12 cellular contexts compared by ENCODE assay signal in the genomic region with DNA sequence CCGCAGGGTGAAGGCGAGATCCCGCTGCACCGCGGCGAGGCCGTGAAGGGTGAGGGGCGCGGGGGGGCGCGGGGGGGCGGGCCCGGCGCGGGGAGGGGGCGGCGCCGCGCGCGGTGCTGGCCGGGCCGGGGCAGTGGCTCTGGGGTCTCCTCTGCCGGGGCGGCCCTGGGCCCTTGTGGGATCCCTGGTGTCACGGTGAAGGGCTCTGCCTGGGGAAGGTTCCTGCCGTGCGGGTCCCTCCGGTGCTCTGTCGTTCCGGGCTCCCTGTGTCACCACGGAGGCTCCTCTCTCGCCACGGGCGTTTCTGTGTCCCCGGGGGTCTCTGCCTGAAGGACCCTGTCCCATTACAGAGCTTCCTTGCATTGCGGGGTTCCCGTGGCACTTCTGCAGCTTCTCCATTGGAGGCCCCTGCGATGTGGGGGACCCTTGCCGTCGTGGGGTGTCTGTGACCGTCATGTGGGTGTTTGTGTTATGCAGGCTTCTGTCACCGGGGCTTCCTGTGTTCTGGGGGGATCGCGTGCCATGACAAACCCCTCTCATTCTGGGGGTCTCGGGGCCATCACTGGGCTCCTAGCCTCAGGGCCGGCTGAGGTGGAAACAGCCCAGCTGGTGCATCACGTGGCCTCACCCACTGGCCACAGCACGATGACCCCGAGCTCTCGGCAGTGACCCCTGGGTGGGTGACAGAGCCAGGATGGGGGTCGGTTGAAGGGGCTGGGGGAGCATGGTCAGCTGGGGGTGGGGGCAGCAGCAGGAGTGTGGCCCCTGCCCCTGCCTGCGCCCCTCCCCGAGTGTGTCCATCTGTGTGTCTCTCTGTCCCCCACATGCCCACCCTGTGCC. TPM values are rescaled to one million over a fixed set of nuclear protein-coding genes. Genes with fewer than 3 reads are reported as not detected.
DNase-seq lines count a peak whose midpoint lies in the region; ATAC-seq and TF ChIP-seq lines count a peak whose summit lies in the region.
"Had no signal": no experiment of that assay in that cellular context is flagged by ENCODE, and none has a peak within 500 bp of the region (broad histone marks: within the 10 kb centered on the region; RNA-seq: fewer than 3 reads in every experiment).

No MANE protein-coding gene starts in this region.

- peak; percentile 76 for DNase-seq in SK-N-SH
- no peak for DNase-seq in mesendoderm
- DNase-seq in upper lobe of left lung = no peak
- no peak for DNase-seq in foreskin keratinocyte
- DNase-seq: activated T-cell treated with anti-CD3 and anti-CD28 coated beads, Interleukin-2, amount 50 U/mL, for 4 hours had no signal

- H3K27me3 ChIP-seq in SK-N-SH (ENCODE audit: insufficient read depth) (no peaks in the 10 kb centered on the region), endocrine pancreas (ENCODE audit: control insufficient read depth, insufficient read depth, low read length) (no peaks in the 10 kb centered on the region), mesendoderm (ENCODE audit: insufficient read depth, low read length, poor library complexity) (peaks cover 4% of the 10 kb centered on the region), upper lobe of left lung (no peaks in the 10 kb centered on the region), foreskin keratinocyte (no peaks in the 10 kb centered on the region)
- H3K27me3 ChIP-seq: neutrophil had no signal

- no peak overlapping the region for H2BK15ac ChIP-seq in mesendoderm (replicated peaks; ENCODE audit: low read depth)

- ATAC-seq in SK-N-SH treated with all-trans-retinoic acid at 6 μM for 48 hours (no peak), upper lobe of left lung (ENCODE audit: low FRiP score in 2 of 2) (no peak), GM21381 (IDR thresholded peaks at IDR 0.05; ENCODE audit: unreplicated experiment) (no peak), foreskin keratinocyte (no peak), GM18868 (IDR thresholded peaks at IDR 0.05; ENCODE audit: unreplicated experiment) (no peak)
- ATAC-seq: activated T-cell treated with anti-CD3 and anti-CD28 coated beads, Interleukin-2, amount 50 U/mL, for 4 hours had no signal

- H3K4me3 ChIP-seq in SK-N-SH (ENCODE audit: low read depth in 2 of 2, low read length in 1 of 2) = peak overlapping the region; percentile 47 to 59
- H3K4me3 ChIP-seq in endocrine pancreas (ENCODE audit: control insufficient read depth, insufficient read depth, low read length) = no peak overlapping the region
- H3K4me3 ChIP-seq in mesendoderm (ENCODE audit: low read length) = no peak overlapping the region
- peak overlapping the region in 3 of 4 donors; percentile 36 to 51 (median 40) for H3K4me3 ChIP-seq in upper lobe of left lung

- no peak for TF ChIP-seq POLR2A in upper lobe of left lung (IDR thresholded peaks at IDR 0.05)

- H3K23ac ChIP-seq in mesendoderm (ENCODE audit: low read length) = no peak overlapping the region

- TF ChIP-seq RAD21 in SK-N-SH (IDR thresholded peaks at IDR 0.05; ENCODE audit: low read length) = no peak

- no peak overlapping the region for H4K5ac ChIP-seq in mesendoderm (ENCODE audit: low read length)

- no peak overlapping the region for H2BK120ac ChIP-seq in mesendoderm (ENCODE audit: low read depth, low read length)

- H3K4me1 ChIP-seq in SK-N-SH (ENCODE audit: control insufficient read depth in 1 of 2, insufficient read depth in 2 of 2, low read depth in 1 of 2, low read length in 1 of 2) (peaks cover 0 to 10% of the 10 kb centered on the region in 2 experiments; a peak in 1 of 4 replicates), endocrine pancreas (ENCODE audit: control insufficient read depth, insufficient read depth, low read length) (no peaks in the 10 kb centered on the region), mesendoderm (ENCODE audit: control insufficient read depth, low read depth, low read length) (no peaks in the 10 kb centered on the region), upper lobe of left lung (peaks cover 36 to 52% (median 46%) of the 10 kb centered on the region in 4 donors), foreskin keratinocyte (peaks cover 4% of the 10 kb centered on the region)

- H4K20me1 ChIP-seq in SK-N-SH (ENCODE audit: insufficient read depth) = no peaks in the 10 kb centered on the region

- H3K9me2 ChIP-seq in SK-N-SH = no peaks in the 10 kb centered on the region

- H3K27ac ChIP-seq in SK-N-SH (ENCODE audit: low read depth in 2 of 2, low read length in 1 of 2) = no peak overlapping the region
- H3K27ac ChIP-seq in mesendoderm (ENCODE audit: low read depth, low read length) = no peak overlapping the region
- peak overlapping the region in 2 of 4 donors; percentile 17 to 50 for H3K27ac ChIP-seq in upper lobe of left lung
- H3K27ac ChIP-seq in foreskin keratinocyte = no peak overlapping the region
- H3K27ac ChIP-seq: HL-60, neutrophil had no signal

- POLR2A ChIA-PET in SK-N-SH (lab: Yijun Ruan, JAX) = no interaction called here

- H3K9me3 ChIP-seq in SK-N-SH (no peaks in the 10 kb centered on the region), endocrine pancreas (ENCODE audit: control insufficient read depth, low read length) (no peaks in the 10 kb centered on the region), upper lobe of left lung (no peaks in the 10 kb centered on the region)
- H3K9me3 ChIP-seq: neutrophil had no signal

- 52% methylated on average over 11 of the region's 54 CpGs for WGBS in SK-N-SH (ENCODE audit: low lambda C conversion rate)
- no CpG with 5 or more reads among the region's 54 CpGs for WGBS in mesendoderm (ENCODE audit: extremely low coverage, insufficient coverage, low lambda C conversion rate)
- 63 to 69% methylated on average over 8 to 18 of the region's 54 CpGs for WGBS in upper lobe of left lung, 2 donors

- TF ChIP-seq CTCF in SK-N-SH (IDR thresholded peaks at IDR 0.05) (no peak), upper lobe of left lung (IDR thresholded peaks at IDR 0.05) (no peak), foreskin keratinocyte (conservative IDR thresholded peaks at IDR 0.05) (no peak)

- no peak overlapping the region for H2AFZ ChIP-seq in SK-N-SH (ENCODE audit: low read depth)

- no peaks in the 10 kb centered on the region for H3K79me2 ChIP-seq in SK-N-SH (ENCODE audit: insufficient read depth)
- no peaks in the 10 kb centered on the region for H3K79me2 ChIP-seq in mesendoderm (ENCODE audit: control insufficient read depth, insufficient read depth, low read length)

- no peak overlapping the region for H4K8ac ChIP-seq in mesendoderm (ENCODE audit: low read depth, low read length)

- no peaks in the 10 kb centered on the region for H3F3A ChIP-seq in SK-N-SH (replicated peaks; ENCODE audit: insufficient read depth)

- H3K18ac ChIP-seq in mesendoderm (ENCODE audit: low read length) = no peak overlapping the region

- peak overlapping the region; percentile 56 for H3K56ac ChIP-seq in mesendoderm (ENCODE audit: low read length)

- CTCF ChIA-PET in SK-N-SH (lab: Yijun Ruan, JAX) = interaction anchor here (1.1 to 1.3 kb wide), 3 partner anchors 34 to 78 kb away, joined by 3 to 4 read pairs (median 3); no protein-coding TSS in a partner anchor

- H3K4ac ChIP-seq in mesendoderm (ENCODE audit: low read depth, low read length) = no peak overlapping the region

- H3K9ac ChIP-seq in SK-N-SH (peak overlapping the region; percentile 44; the same call in 1 of the 2 replicates), endocrine pancreas (ENCODE audit: control insufficient read depth, insufficient read depth, low read length) (peak overlapping the region; percentile 49), mesendoderm (ENCODE audit: low read length) (peak overlapping the region; percentile 40)

- no peak overlapping the region for H2AK5ac ChIP-seq in mesendoderm (ENCODE audit: low read length)

- H3K36me3 ChIP-seq in SK-N-SH (replicated peaks in 1 of 2; ENCODE audit: control insufficient read depth in 1 of 2, insufficient read depth in 2 of 2, low read length in 1 of 2) = no peaks in the 10 kb centered on the region
- no peaks in the 10 kb centered on the region for H3K36me3 ChIP-seq in endocrine pancreas (ENCODE audit: control insufficient read depth, insufficient read depth, low read length)
- no peaks in the 10 kb centered on the region for H3K36me3 ChIP-seq in mesendoderm (ENCODE audit: control insufficient read depth, insufficient read depth, low read length)
- H3K36me3 ChIP-seq in upper lobe of left lung = peaks cover 0 to 78% (median 23%) of the 10 kb centered on the region in 4 donors
- H3K36me3 ChIP-seq: neutrophil had no signal

- H3K4me2 ChIP-seq in SK-N-SH (peak overlapping the region; percentile 87), mesendoderm (ENCODE audit: low read length) (peak overlapping the region; percentile 11)

- no peaks in the 10 kb centered on the region for H3K79me1 ChIP-seq in mesendoderm (ENCODE audit: low read length)

- no peak overlapping the region for H2BK5ac ChIP-seq in mesendoderm (ENCODE audit: low read length)

- no peak for TF ChIP-seq EP300 in SK-N-SH (IDR thresholded peaks at IDR 0.05; ENCODE audit: borderline replicate concordance in 1 of 2, low read depth in 1 of 2, low read length in 1 of 2)
- no peak for TF ChIP-seq EP300 in upper lobe of left lung (IDR thresholded peaks at IDR 0.05)

TF ChIP-seq in SK-N-SH, 30 proteins besides CTCF, POLR2A, EP300 and RAD21 (continues in another document):
- no peak for TF ChIP-seq FOXM1 (IDR thresholded peaks at IDR 0.05; ENCODE audit: low read depth)
- no peak for TF ChIP-seq NFIC (IDR thresholded peaks at IDR 0.05; ENCODE audit: borderline replicate concordance)

RNA-seq across cellular contexts. Expression of a gene that starts 25.3 kb away (rescaled TPM):
- polyA plus RNA-seq in SK-N-SH (2012; rRNA removed) = 0.88 and 1.5 TPM in 2 replicates
- polyA plus RNA-seq in SK-N-SH (2012; cell fraction: cytosol; rRNA removed) = 0.62 and 1.1 TPM in 2 replicates
- 4.6 and 4.7 TPM in 2 replicates for polyA plus RNA-seq in SK-N-SH (2012; cell fraction: nucleus; rRNA removed)
- 1.2 TPM for polyA plus RNA-seq in mesendoderm (2013, experiment 1 of 2)
- 1.1 TPM for polyA plus RNA-seq in mesendoderm (2013, experiment 2 of 2)
- total RNA-seq in upper lobe of left lung = 100 to 1,000 TPM in 1 of 6 donors, 10 to 100 TPM in 5; 16.6 to 105 (median 51.1) TPM
- total RNA-seq in foreskin keratinocyte = 3.7 and 4.0 TPM in 2 replicates
- 2.2 and 2.6 TPM in 2 replicates for polyA plus RNA-seq in foreskin keratinocyte

RNA-seq across cellular contexts. Expression of a gene that starts 40.1 kb away (rescaled TPM):
- polyA plus RNA-seq in SK-N-SH (2012; rRNA removed) (0.08 and 0.15 TPM in 2 replicates), foreskin keratinocyte (not detected in 2 replicates)
- polyA plus RNA-seq in SK-N-SH (2012; cell fraction: cytosol; rRNA removed) = 0.07 TPM in 1 of 2 replicates, not detected in the other
- 0.41 and 0.42 TPM in 2 replicates for polyA plus RNA-seq in SK-N-SH (2012; cell fraction: nucleus; rRNA removed)
- polyA plus RNA-seq in mesendoderm (2013, experiment 1 of 2) = not detected
- not detected for polyA plus RNA-seq in mesendoderm (2013, experiment 2 of 2)
- total RNA-seq in upper lobe of left lung (1 to 10 TPM in 4 of 6 donors, under 1 TPM in 2; 0.71 to 3.9 (median 1.5) TPM), foreskin keratinocyte (not detected in 2 replicates)
- total RNA-seq: A172; activated T-cell treated with anti-CD3 and anti-CD28 coated beads, Interleukin-2, amount 50 U/mL, for 4 hours had no signal

Comparison
In these comparisons a context has a peak if more than half of its experiments do, and no peak if none do; other contexts are left out.
1. H3K4me3 ChIP-seq: peak in SK-N-SH (2 of 2) and upper lobe of left lung (3 of 4); none in endocrine pancreas (single experiment) and mesendoderm (single experiment).
2. Peak in every context shown above with its lines, with median percentiles within 50 percentile points of each other: H3K9ac ChIP-seq.